Comparison of ENCODE assay signal across 13 cellular contexts in genomic region chr10:21523007-21523406, GRCh38. TPM values are rescaled to one million over a fixed set of nuclear protein-coding genes. Genes with fewer than 3 reads are reported as not detected.
DNase-seq lines count a peak whose midpoint lies in the region; TF ChIP-seq lines count a peak whose summit lies in the region.
"Had no signal": no experiment of that assay in that cellular context is flagged by ENCODE, and none has a peak within 500 bp of the region (broad histone marks: within the 10 kb centered on the region; RNA-seq: fewer than 3 reads in every experiment).

No MANE protein-coding gene starts in this region.

- H3K36me3 Mint-ChIP-seq in endothelial cell (ENCODE audit: low read depth, unreplicated experiment) (peaks cover 16% of the 10 kb centered on the region), progenitor cell of endocrine pancreas (ENCODE audit: insufficient read depth) (no peaks in the 10 kb centered on the region)

- H3K4me3 Mint-ChIP-seq in endothelial cell (ENCODE audit: unreplicated experiment) (peak overlapping the region; percentile 81), progenitor cell of endocrine pancreas (ENCODE audit: low read depth) (no peak overlapping the region)

- TF ChIP-seq CTCF in endothelial cell (IDR thresholded peaks at IDR 0.05; ENCODE audit: unreplicated experiment) (no peak), progenitor cell of endocrine pancreas (IDR thresholded peaks at IDR 0.05; ENCODE audit: unreplicated experiment) (no peak)

- peaks cover 65% of the 10 kb centered on the region for H3K4me1 Mint-ChIP-seq in endothelial cell (ENCODE audit: unreplicated experiment)
- H3K4me1 Mint-ChIP-seq in progenitor cell of endocrine pancreas (ENCODE audit: low read depth): peaks cover 58% of the 10 kb centered on the region

- H3K9me3 Mint-ChIP-seq in endothelial cell (ENCODE audit: unreplicated experiment) (no peaks in the 10 kb centered on the region), progenitor cell of endocrine pancreas (ENCODE audit: low read depth) (no peaks in the 10 kb centered on the region)

- peaks cover 15% of the 10 kb centered on the region for H3K27me3 Mint-ChIP-seq in endothelial cell (ENCODE audit: unreplicated experiment)
- no peaks in the 10 kb centered on the region for H3K27me3 Mint-ChIP-seq in progenitor cell of endocrine pancreas

- DNase-seq in DMS79 treated with DMSO at 0.1 percent for 48 hours (lab: John Stamatoyannopoulos, UW) (peak; percentile 15), DMS79 (lab: John Stamatoyannopoulos, UW) (no peak), M059J (ENCODE audit: low read depth) (peak; percentile 38), endothelial cell (ENCODE audit: low spot score) (no peak), progenitor cell of endocrine pancreas (ENCODE audit: low spot score, unreplicated experiment) (no peak), middle frontal gyrus (ENCODE audit: extremely low spot score, low spot score) (no peak), dedifferentiated amniotic fluid mesenchymal stem cell (ENCODE audit: extremely low spot score) (no peak), foreskin melanocyte (no peak)
- DNase-seq: activated CD4-positive, alpha-beta T cell treated with anti-CD3 and anti-CD28 coated beads for 48 hours; activated effector memory CD4-positive, alpha-beta T cell treated with Interleukin-2 at 50 U/mL for 16 hours; Calu3; NCI-H1930; SW 1271 had no signal

- H3K27ac Mint-ChIP-seq in endothelial cell (ENCODE audit: unreplicated experiment) (peak overlapping the region; percentile 72), progenitor cell of endocrine pancreas (peak overlapping the region; percentile 99)

RNA-seq across cellular contexts. Expression of gene SKIDA1, which starts 2.5 kb away (rescaled TPM):
- 1.2 and 1.9 TPM in 2 replicates for total RNA-seq in M059J (2014; rRNA removed; shearing (Covaris generic))
- total RNA-seq in endothelial cell (ENCODE audit: unreplicated experiment) (5.9 TPM), progenitor cell of endocrine pancreas (13.6 and 15.3 TPM in 2 replicates)

RNA-seq across cellular contexts. Expression of gene MLLT10, which starts 11.0 kb away (rescaled TPM):
- 9.1 and 9.3 TPM in 2 replicates for total RNA-seq in M059J (2014; rRNA removed; shearing (Covaris generic))
- total RNA-seq in endothelial cell (ENCODE audit: unreplicated experiment): 50.6 TPM
- 55.7 and 65.6 TPM in 2 replicates for total RNA-seq in progenitor cell of endocrine pancreas

Comparison
In these comparisons a context has a peak if more than half of its experiments do, and no peak if none do; other contexts are left out.
1. DNase-seq: peak in DMS79 treated with DMSO at 0.1 percent for 48 hours (single experiment) and M059J (single experiment); none in DMS79 (single experiment), endothelial cell (single experiment), progenitor cell of endocrine pancreas (single experiment), middle frontal gyrus (single experiment), dedifferentiated amniotic fluid mesenchymal stem cell (single experiment) and foreskin melanocyte (single experiment).